In the genomic region with DNA sequence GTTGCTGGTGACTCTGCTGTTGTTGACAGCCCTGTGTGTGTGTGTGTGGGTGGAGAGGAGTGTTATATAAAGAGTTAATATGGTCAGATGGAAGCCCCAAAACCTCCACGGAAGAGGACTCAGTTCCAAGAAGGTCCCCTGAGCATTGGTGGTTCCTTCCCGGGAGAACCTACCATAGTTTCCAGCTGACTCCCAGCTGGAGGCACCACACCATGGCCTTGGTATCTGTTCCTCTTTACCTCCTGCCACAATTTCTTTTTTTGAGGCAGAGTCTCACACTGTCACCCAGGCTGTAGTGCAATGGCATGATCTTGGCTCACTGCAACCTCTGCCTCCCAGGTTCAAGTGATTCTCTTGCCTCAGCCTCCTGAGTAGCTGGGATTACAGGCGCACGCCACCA, we compare ENCODE assay signal across 12 cellular contexts. TPM values are rescaled to one million over a fixed set of nuclear protein-coding genes. Genes with fewer than 3 reads are reported as not detected.
DNase-seq lines count a peak whose midpoint lies in the region; ATAC-seq, FAIRE-seq and TF ChIP-seq lines count a peak whose summit lies in the region.
"Had no signal": no experiment of that assay in that cellular context is flagged by ENCODE, and none has a peak within 500 bp of the region (broad histone marks: within the 10 kb centered on the region; RNA-seq: fewer than 3 reads in every experiment).

No MANE protein-coding gene starts in this region.

- peaks cover 0 to 7% of the 10 kb centered on the region in 2 donors for H3K9me3 Mint-ChIP-seq in effector memory CD8-positive, alpha-beta T cell

- no peak overlapping the region for H3K27ac ChIP-seq in heart right ventricle
- peak overlapping the region in 4 of 8 donors; percentile 18 to 96 (median 58) for H3K27ac ChIP-seq in spleen
- H3K27ac ChIP-seq: pancreas had no signal

- TF ChIP-seq POLR2A in spleen (IDR thresholded peaks at IDR 0.05): no peak

- ATAC-seq in GM21529 (IDR thresholded peaks at IDR 0.05; ENCODE audit: unreplicated experiment) (peak; percentile 38), HG03565 (IDR thresholded peaks at IDR 0.05; ENCODE audit: unreplicated experiment) (peak; percentile 23), heart right ventricle (no peak), HG03039 (IDR thresholded peaks at IDR 0.05; ENCODE audit: unreplicated experiment) (no peak)
- ATAC-seq in effector memory CD8-positive, alpha-beta T cell (replicated peaks): no peak
- ATAC-seq: pancreas had no signal

- intact Hi-C loops in heart right ventricle (cut with DNase I) (loop anchor here in 1 of 10 donors (10.0 kb wide), 1 partner anchor 130 kb away; no protein-coding TSS in a partner anchor), spleen (cut with DNase I; ENCODE audit: low total_unique reads) (no loop called here)

- H3K36me3 Mint-ChIP-seq in effector memory CD8-positive, alpha-beta T cell (ENCODE audit: insufficient read depth): peaks cover 29% of the 10 kb centered on the region

- WGBS in heart right ventricle, 2 donors: 72 to 84% methylated on average over 4 of the region's 4 CpGs
- whole genome bisulfite sequencing in spleen, 5 donors: 66 to 76% (median 68%) methylated on average over 4 of the region's 4 CpGs

- DNase-seq in GM18507 (ENCODE audit: extremely low spot score, insufficient read length, low read depth) (no peak), heart right ventricle (no peak), middle frontal gyrus (ENCODE audit: extremely low spot score, low spot score) (no peak), spleen (no peak)
- DNase-seq in effector memory CD8-positive, alpha-beta T cell: no peak
- DNase-seq: effector CD4-positive, alpha-beta T cell; EL; HCEC 1CT; pancreas had no signal

- H3K36me3 ChIP-seq in heart right ventricle (no peaks in the 10 kb centered on the region), spleen (no peaks in the 10 kb centered on the region)
- H3K36me3 ChIP-seq: pancreas had no signal

- TF ChIP-seq CTCF in heart right ventricle (IDR thresholded peaks at IDR 0.05) (no peak), spleen (IDR thresholded peaks at IDR 0.05 in 8 of 11, conservative IDR thresholded peaks at IDR 0.05 in 3 of 11) (no peak)

- peaks cover 42 to 44% of the 10 kb centered on the region in 2 donors for H3K4me1 Mint-ChIP-seq in effector memory CD8-positive, alpha-beta T cell (ENCODE audit: low read depth in 2 of 2)

- no peaks in the 10 kb centered on the region for H3K27me3 Mint-ChIP-seq in effector memory CD8-positive, alpha-beta T cell

- no peaks in the 10 kb centered on the region for H3K27me3 ChIP-seq in heart right ventricle
- H3K27me3 ChIP-seq in spleen (replicated peaks in 1 of 7): no peaks in the 10 kb centered on the region
- H3K27me3 ChIP-seq: pancreas had no signal

- H3K4me3 ChIP-seq in heart right ventricle (no peak overlapping the region), spleen (no peak overlapping the region)
- H3K4me3 ChIP-seq: pancreas had no signal

- H3K4me1 ChIP-seq in heart right ventricle (peaks cover 0 to 41% (median 6%) of the 10 kb centered on the region in 9 donors), spleen (peaks cover 11 to 61% (median 56%) of the 10 kb centered on the region in 6 donors)
- H3K4me1 ChIP-seq: pancreas had no signal

- H3K9me3 ChIP-seq in heart right ventricle (no peaks in the 10 kb centered on the region), spleen (no peaks in the 10 kb centered on the region)
- H3K9me3 ChIP-seq: pancreas had no signal

- H3K27ac Mint-ChIP-seq in effector memory CD8-positive, alpha-beta T cell: peak overlapping the region; percentile 99 to 100

- peak; percentile 69 for FAIRE-seq in GM18507 (lab: Jason Lieb, UNC)
- FAIRE-seq: pancreas had no signal

- H3K4me3 Mint-ChIP-seq in effector memory CD8-positive, alpha-beta T cell: peak overlapping the region; percentile 28 to 33

RNA-seq across cellular contexts. Expression of a gene that starts 15.9 kb away (rescaled TPM):
- total RNA-seq in heart right ventricle (10 to 100 TPM in 2 of 10 donors, 1 to 10 TPM in 8; 3.6 to 20.6 (median 8.0) TPM), spleen (100 to 1,000 TPM in 5 of 7 donors, 10 to 100 TPM in 2; 77.4 to 180 (median 112) TPM)
- polyA plus RNA-seq in heart right ventricle (1 to 10 TPM; 3.6 to 5.6 TPM), spleen (10 to 100 TPM; 23.6 to 36.8 (median 30.7) TPM)

Comparison
In these comparisons a context has a peak if more than half of its experiments do, and no peak if none do; other contexts are left out.
1. ATAC-seq: peak in GM21529 (single experiment) and HG03565 (single experiment); none in effector memory CD8-positive, alpha-beta T cell (single experiment), heart right ventricle (0 of 8) and HG03039 (single experiment).